Comparison of ENCODE assay signal across 9 cellular contexts in genomic region chr17:12180644-12181261, GRCh38.
DNase-seq lines count a peak whose midpoint lies in the region; ATAC-seq and TF ChIP-seq lines count a peak whose summit lies in the region.
"Had no signal": no experiment of that assay in that cellular context is flagged by ENCODE, and none has a peak within 500 bp of the region (broad histone marks: within the 10 kb centered on the region; RNA-seq: fewer than 3 reads in every experiment).

No MANE protein-coding gene starts in this region.

- no peak for DNase-seq in CD8-positive, alpha-beta T cell
- DNase-seq in GM20000 (ENCODE audit: low spot score) (peak; percentile 50), OCI-M1 (lab: John Stamatoyannopoulos, UW) (peak; percentile 55), dedifferentiated amniotic fluid mesenchymal stem cell (ENCODE audit: extremely low spot score) (peak; percentile 66), medulla oblongata (ENCODE audit: extremely low spot score) (peak; percentile 71), NCI-H1092 (lab: John Stamatoyannopoulos, UW) (no peak)
- DNase-seq in effector memory CD4-positive, alpha-beta T cell, result no peak
- no peak for DNase-seq in activated T-cell treated with anti-CD3 and anti-CD28 coated beads, Interleukin-2, amount 50 U/mL, for 24 hours

- H3K27me3 Mint-ChIP-seq in CD8-positive, alpha-beta T cell (ENCODE audit: low read depth), result peaks cover 2% of the 10 kb centered on the region
- no peaks in the 10 kb centered on the region for H3K27me3 Mint-ChIP-seq in activated T-cell treated with anti-CD3 and anti-CD28 coated beads, Interleukin-2, amount 50 U/mL, for 24 hours

- H3K4me3 ChIP-seq in CD8-positive, alpha-beta T cell (ENCODE audit: low read depth, low read length), result no peak overlapping the region
- no peak overlapping the region for H3K4me3 ChIP-seq in effector memory CD4-positive, alpha-beta T cell (ENCODE audit: insufficient read depth, low read depth, low read length, poor library complexity, severe bottlenecking)

- H3K9me3 Mint-ChIP-seq in CD8-positive, alpha-beta T cell, result peaks cover 2% of the 10 kb centered on the region
- H3K9me3 Mint-ChIP-seq in activated T-cell treated with anti-CD3 and anti-CD28 coated beads, Interleukin-2, amount 50 U/mL, for 24 hours, result no peaks in the 10 kb centered on the region
- H3K9me3 Mint-ChIP-seq: T-helper 1 cell treated with Interleukin-12 subunit alpha and Interleukin-12 subunit beta and Interleukin-4 antibody, amounts not matched to agents 30 μg/mL and 1 μg/mL, for 36 hours had no signal

- H3K27me3 ChIP-seq in CD8-positive, alpha-beta T cell (ENCODE audit: insufficient read depth, low read length), result no peaks in the 10 kb centered on the region
- no peaks in the 10 kb centered on the region for H3K27me3 ChIP-seq in effector memory CD4-positive, alpha-beta T cell (replicated peaks; ENCODE audit: control insufficient read depth, insufficient read depth, low read length, poor library complexity, severe bottlenecking)

- POLR2A ChIA-PET in CD8-positive, alpha-beta T cell (lab: Charles Lee), result no interaction called here

- H3K4me1 Mint-ChIP-seq in CD8-positive, alpha-beta T cell (ENCODE audit: low read depth), result no peaks in the 10 kb centered on the region
- no peaks in the 10 kb centered on the region for H3K4me1 Mint-ChIP-seq in activated T-cell treated with anti-CD3 and anti-CD28 coated beads, Interleukin-2, amount 50 U/mL, for 24 hours (ENCODE audit: low read depth)

- intact Hi-C loops in CD8-positive, alpha-beta T cell (cut with DNase I, micrococcal nuclease), result loop anchor here (5.0 kb wide), 1 partner anchor 822 kb away; no protein-coding TSS in a partner anchor

- no peaks in the 10 kb centered on the region for H3K36me3 Mint-ChIP-seq in CD8-positive, alpha-beta T cell
- H3K36me3 Mint-ChIP-seq in activated T-cell treated with anti-CD3 and anti-CD28 coated beads, Interleukin-2, amount 50 U/mL, for 24 hours (ENCODE audit: low read depth), result no peaks in the 10 kb centered on the region

- no peaks in the 10 kb centered on the region for H3K9me3 ChIP-seq in CD8-positive, alpha-beta T cell (ENCODE audit: low read length)
- H3K9me3 ChIP-seq in effector memory CD4-positive, alpha-beta T cell (ENCODE audit: control insufficient read depth, low read length), result no peaks in the 10 kb centered on the region

- H3K36me3 ChIP-seq in CD8-positive, alpha-beta T cell (ENCODE audit: insufficient read depth, low read length), result no peaks in the 10 kb centered on the region
- H3K36me3 ChIP-seq in effector memory CD4-positive, alpha-beta T cell (ENCODE audit: control insufficient read depth, insufficient read depth, low read length), result no peaks in the 10 kb centered on the region

- TF ChIP-seq CTCF in CD8-positive, alpha-beta T cell (IDR thresholded peaks at IDR 0.05), result peak; percentile 65
- TF ChIP-seq CTCF in GM20000 (IDR thresholded peaks at IDR 0.05; ENCODE audit: extremely low read depth, missing control alignments), result peak; percentile 51

- H3K27ac Mint-ChIP-seq in CD8-positive, alpha-beta T cell, result no peak overlapping the region
- H3K27ac Mint-ChIP-seq in activated T-cell treated with anti-CD3 and anti-CD28 coated beads, Interleukin-2, amount 50 U/mL, for 24 hours, result no peak overlapping the region
- H3K27ac Mint-ChIP-seq: T-helper 1 cell treated with Interleukin-12 subunit alpha and Interleukin-12 subunit beta and Interleukin-4 antibody, amounts not matched to agents 30 μg/mL and 1 μg/mL, for 36 hours had no signal

- CTCF ChIA-PET in CD8-positive, alpha-beta T cell (lab: Charles Lee), result interaction anchor here (0.7 to 1.2 kb wide), 3 partner anchors 10 to 20 kb away, joined by 3 to 5 read pairs (median 4); no protein-coding TSS in a partner anchor

- no peak overlapping the region for H3K4me3 Mint-ChIP-seq in CD8-positive, alpha-beta T cell
- no peak overlapping the region for H3K4me3 Mint-ChIP-seq in activated T-cell treated with anti-CD3 and anti-CD28 coated beads, Interleukin-2, amount 50 U/mL, for 24 hours
- H3K4me3 Mint-ChIP-seq: T-helper 1 cell treated with Interleukin-12 subunit alpha and Interleukin-12 subunit beta and Interleukin-4 antibody, amounts not matched to agents 30 μg/mL and 1 μg/mL, for 36 hours had no signal

- no peak for ATAC-seq in CD8-positive, alpha-beta T cell

- H3K27ac ChIP-seq in CD8-positive, alpha-beta T cell (ENCODE audit: low read depth, low read length), result no peak overlapping the region
- no peak overlapping the region for H3K27ac ChIP-seq in effector memory CD4-positive, alpha-beta T cell (ENCODE audit: insufficient read depth, low read length, poor library complexity, severe bottlenecking)

- H3K4me1 ChIP-seq in CD8-positive, alpha-beta T cell (ENCODE audit: insufficient read depth, low read length), result no peaks in the 10 kb centered on the region
- H3K4me1 ChIP-seq in effector memory CD4-positive, alpha-beta T cell (ENCODE audit: control insufficient read depth, insufficient read depth, low read length, poor library complexity, severe bottlenecking), result no peaks in the 10 kb centered on the region

Comparison
In these comparisons a context has a peak if more than half of its experiments do, and no peak if none do; other contexts are left out.
1. DNase-seq: peak in GM20000 (single experiment), OCI-M1 (single experiment), dedifferentiated amniotic fluid mesenchymal stem cell (single experiment) and medulla oblongata (single experiment); none in CD8-positive, alpha-beta T cell (0 of 7), effector memory CD4-positive, alpha-beta T cell (0 of 3), NCI-H1092 (single experiment) and activated T-cell treated with anti-CD3 and anti-CD28 coated beads, Interleukin-2, amount 50 U/mL, for 24 hours (single experiment).